Comparison of ENCODE assay signal across 22 cellular contexts in the genomic region with DNA sequence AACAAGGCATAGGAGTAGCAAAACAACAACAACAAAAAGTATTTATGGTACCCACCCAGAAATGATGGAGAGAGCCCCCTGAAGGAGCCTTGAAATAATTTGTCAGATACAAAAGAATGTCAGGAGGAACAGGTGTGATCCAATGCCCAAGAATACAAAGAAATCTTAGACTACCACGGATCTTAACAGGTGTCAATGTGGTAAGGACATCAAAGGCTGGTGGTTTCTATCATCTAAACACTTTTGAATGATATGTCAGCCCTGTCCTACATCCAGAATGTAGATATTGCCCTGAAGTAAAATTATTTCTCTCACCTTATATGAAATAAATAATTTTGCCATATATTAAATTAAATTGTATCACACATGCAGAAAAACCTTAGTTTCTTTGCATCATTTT.
"Had no signal": no experiment of that assay in that cellular context is flagged by ENCODE, and none has a peak within 500 bp of the region (broad histone marks: within the 10 kb centered on the region; RNA-seq: fewer than 3 reads in every experiment).

No MANE protein-coding gene starts in this region.

- DNase-seq: cortex of kidney; effector CD8-positive, alpha-beta T cell; effector memory CD8-positive, alpha-beta T cell; endodermal cell; erythroblast; esophagus squamous epithelium; foreskin fibroblast; foreskin melanocyte; gastrocnemius medialis; glutamatergic neuron; head of caudate nucleus; heart right ventricle; hippocampal formation; left cardiac atrium; left lung; left ventricle myocardium superior; lower lobe of right lung; mesenchymal stem cell; mucosa of descending colon; naive B cell had no signal

- H3K9me3 ChIP-seq: esophagus squamous epithelium, gastrocnemius medialis, lower lobe of right lung had no signal

- H3K4me3 ChIP-seq: esophagus squamous epithelium, gastrocnemius medialis, heart right ventricle, left lung, lower lobe of right lung, mucosa of descending colon had no signal

- H3K4me1 ChIP-seq: esophagus squamous epithelium, gastrocnemius medialis, heart right ventricle, left lung, lower lobe of right lung had no signal

- H3K27ac ChIP-seq: epithelial cell of prostate, esophagus squamous epithelium, gastrocnemius medialis, heart right ventricle, left lung, lower lobe of right lung had no signal

- H3K27me3 ChIP-seq: esophagus squamous epithelium, gastrocnemius medialis, heart right ventricle, left lung had no signal

- ATAC-seq: effector memory CD8-positive, alpha-beta T cell; esophagus mucosa; gastrocnemius medialis; heart right ventricle; left cardiac atrium; left lung; left ventricle myocardium superior; lower lobe of right lung; mucosa of descending colon had no signal

- H3K36me3 ChIP-seq: esophagus squamous epithelium, gastrocnemius medialis, heart right ventricle, left lung, lower lobe of right lung had no signal
